12 cellular contexts compared by ENCODE assay signal in the genomic region with DNA sequence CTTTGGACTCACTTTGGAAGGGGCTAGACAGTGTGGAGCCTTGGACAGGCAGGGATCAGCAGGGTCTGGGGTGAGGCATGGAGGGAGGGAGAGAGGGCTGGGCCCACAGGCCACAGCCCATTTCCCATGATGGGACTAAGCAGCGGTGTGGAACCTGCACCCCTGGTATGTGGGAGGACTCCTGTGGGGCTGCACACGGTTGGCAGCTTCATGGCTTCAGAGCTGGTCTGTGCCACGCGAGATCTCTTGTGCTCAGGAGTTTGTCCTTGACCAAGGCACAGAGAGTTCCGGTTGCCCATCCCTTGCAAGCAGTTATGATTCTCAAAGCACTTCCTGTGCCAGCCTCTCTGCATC. TPM values are rescaled to one million over a fixed set of nuclear protein-coding genes. Genes with fewer than 3 reads are reported as not detected.
A peak's percentile ranks its signal among the peaks of the same experiment; 100 is the strongest.
DNase-seq lines count a peak whose midpoint lies in the region; ATAC-seq, FAIRE-seq and TF ChIP-seq lines count a peak whose summit lies in the region.
"Had no signal": no experiment of that assay in that cellular context is flagged by ENCODE, and none has a peak within 500 bp of the region (broad histone marks: within the 10 kb centered on the region; RNA-seq: fewer than 3 reads in every experiment).

No MANE protein-coding gene starts in this region.

- no peaks in the 10 kb centered on the region for H3K36me3 Mint-ChIP-seq in Calu3 (ENCODE audit: insufficient read depth, unreplicated experiment)

- no TSS peak for BruUV-seq in Calu3 (replicated peaks; lab: Mats Ljungman, UMichigan)

- H3K4me3 ChIP-seq in esophagus muscularis mucosa (no peak overlapping the region), skeletal muscle tissue (ENCODE audit: low read length in 3 of 3) (no peak overlapping the region)
- H3K4me3 ChIP-seq: dorsolateral prefrontal cortex, psoas muscle had no signal

- no peak for FAIRE-seq in H54 (lab: Jason Lieb, UNC)

- no peak overlapping the region for H3K27ac Mint-ChIP-seq in Calu3 (ENCODE audit: unreplicated experiment)

- CTCF ChIA-PET in RWPE1 (lab: Yijun Ruan, JAX), result no interaction called here
- CTCF ChIA-PET in Calu3 (lab: Charles Lee), result no interaction called here

- intact Hi-C loops in esophagus muscularis mucosa (cut with DNase I) (no loop called here), Calu3 (cut with micrococcal nuclease; ENCODE audit: unreplicated experiment) (no loop called here)

- H3K4me3 Mint-ChIP-seq in Calu3 (ENCODE audit: low read depth, unreplicated experiment), result no peak overlapping the region

- TF ChIP-seq POLR2A in esophagus muscularis mucosa (IDR thresholded peaks at IDR 0.05; ENCODE audit: low read depth), result no peak
- no peak for TF ChIP-seq POLR2A in H54 (IDR thresholded peaks at IDR 0.05; ENCODE audit: low read depth, low read length)

- DNase-seq in RWPE1 (ENCODE audit: low spot score) (no peak), esophagus muscularis mucosa (ENCODE audit: extremely low spot score) (no peak), Calu3 (no peak), H54 (ENCODE audit: insufficient read length, low spot score) (no peak), NCI-H1105 treated with DMSO at 0.1 percent for 48 hours (lab: John Stamatoyannopoulos, UW) (no peak)
- DNase-seq: stimulated activated CD8-positive, alpha-beta memory T cell treated with anti-CD3 and anti-CD28 coated beads, Interleukin-4, amount 100 ng/mL, for 48 hours had no signal

- H3K27me3 ChIP-seq in esophagus muscularis mucosa (no peaks in the 10 kb centered on the region), skeletal muscle tissue (ENCODE audit: control insufficient read depth in 3 of 3, insufficient read depth in 3 of 3, low read length in 3 of 3) (peaks cover 0 to 9% (median 3%) of the 10 kb centered on the region in 3 donors)

- H3K27me3 Mint-ChIP-seq in Calu3 (ENCODE audit: unreplicated experiment), result peaks cover 13% of the 10 kb centered on the region

- WGBS in esophagus muscularis mucosa, result 100% methylated on average over 3 of the region's 5 CpGs

- H3K9ac ChIP-seq in skeletal muscle tissue (ENCODE audit: low read depth in 1 of 3, low read length in 3 of 3), result no peak overlapping the region
- H3K9ac ChIP-seq: KMS-11 had no signal

- no peaks in the 10 kb centered on the region for H3K36me3 ChIP-seq in esophagus muscularis mucosa
- no peaks in the 10 kb centered on the region for H3K36me3 ChIP-seq in skeletal muscle tissue (ENCODE audit: control insufficient read depth in 3 of 3, insufficient read depth in 3 of 3, low read length in 3 of 3)

- TF ChIP-seq CTCF in RWPE1 (conservative IDR thresholded peaks at IDR 0.05; ENCODE audit: low read depth) (no peak), esophagus muscularis mucosa (IDR thresholded peaks at IDR 0.05) (no peak), Calu3 (IDR thresholded peaks at IDR 0.05; ENCODE audit: unreplicated experiment) (no peak)

- peaks cover 19% of the 10 kb centered on the region for H3K4me1 Mint-ChIP-seq in Calu3 (ENCODE audit: low read depth, unreplicated experiment)

- H3K4me1 ChIP-seq in esophagus muscularis mucosa (peaks cover 0 to 12% (median 6%) of the 10 kb centered on the region in 4 donors), skeletal muscle tissue (ENCODE audit: control insufficient read depth in 3 of 3, insufficient read depth in 3 of 3, low read length in 3 of 3) (peaks cover 0 to 15% (median 5%) of the 10 kb centered on the region in 3 donors)
- H3K4me1 ChIP-seq: psoas muscle had no signal

- ATAC-seq in GM18868 (IDR thresholded peaks at IDR 0.05; ENCODE audit: unreplicated experiment) (peak; percentile 7), HG02678 (IDR thresholded peaks at IDR 0.05; ENCODE audit: unreplicated experiment) (no peak)

- H3K27ac ChIP-seq in RWPE1 (peak overlapping the region; percentile 69), esophagus muscularis mucosa (replicated peaks in 1 of 4) (peak overlapping the region in 3 of 4 donors; percentile 6 to 51 (median 14)), skeletal muscle tissue (ENCODE audit: low read depth, low read length) (peak overlapping the region; percentile 52)
- H3K27ac ChIP-seq: KMS-11 had no signal

- POLR2A ChIA-PET in RWPE1 (lab: Yijun Ruan, JAX; ENCODE audit: low non-redundant PET), result interaction anchor here (0.6 kb wide), 1 partner anchor 46 kb away, joined by 4 read pairs; no protein-coding TSS in a partner anchor

- H3K9me3 ChIP-seq in esophagus muscularis mucosa (no peaks in the 10 kb centered on the region), skeletal muscle tissue (ENCODE audit: control insufficient read depth in 3 of 3, low read length in 3 of 3) (no peaks in the 10 kb centered on the region)
- H3K9me3 ChIP-seq: psoas muscle had no signal

- TF ChIP-seq EP300 in esophagus muscularis mucosa (IDR thresholded peaks at IDR 0.05), result no peak

- no peaks in the 10 kb centered on the region for H3K9me3 Mint-ChIP-seq in Calu3 (ENCODE audit: low read depth, unreplicated experiment)

RNA-seq across cellular contexts. Expression of a gene that starts 8.1 kb away (rescaled TPM):
- 100 to 1,000 TPM; 222 to 382 (median 302) TPM for total RNA-seq in esophagus muscularis mucosa
- total RNA-seq in skeletal muscle tissue, result 98.1 TPM
- 135 and 136 TPM in 2 replicates for total RNA-seq in Calu3 (2022)

RNA-seq across cellular contexts. Expression of a gene that starts 39.1 kb away (rescaled TPM):
- total RNA-seq in esophagus muscularis mucosa, result 100 to 1,000 TPM in 1 of 4 donors, 10 to 100 TPM in 3; 33.2 to 110 (median 44.0) TPM
- total RNA-seq in skeletal muscle tissue, result 19.8 TPM
- 0.42 and 0.47 TPM in 2 replicates for total RNA-seq in Calu3 (2022)

RNA-seq across cellular contexts. Expression of a gene that starts 58.3 kb away (rescaled TPM):
- total RNA-seq in esophagus muscularis mucosa (10 to 100 TPM; 20.8 to 59.3 (median 27.6) TPM), skeletal muscle tissue (10.4 TPM), Calu3 (2022) (24.6 and 28.6 TPM in 2 replicates)

Comparison
In these comparisons a context has a peak if more than half of its experiments do, and no peak if none do; other contexts are left out.
1. H3K27ac ChIP-seq: peak in every context shown above with its lines; median percentile 69 in RWPE1; 52 in skeletal muscle tissue; 14 in esophagus muscularis mucosa.
2. RNA of a gene that starts 39.1 kb away (total RNA-seq): 33.2 to 110 TPM in esophagus muscularis mucosa and 19.8 TPM in skeletal muscle tissue (single experiment); 0.42 to 0.47 TPM in Calu3; every median in the first group is over 10 times any median in the second.